Comparison of ENCODE assay signal across 23 cellular contexts in the genomic region with DNA sequence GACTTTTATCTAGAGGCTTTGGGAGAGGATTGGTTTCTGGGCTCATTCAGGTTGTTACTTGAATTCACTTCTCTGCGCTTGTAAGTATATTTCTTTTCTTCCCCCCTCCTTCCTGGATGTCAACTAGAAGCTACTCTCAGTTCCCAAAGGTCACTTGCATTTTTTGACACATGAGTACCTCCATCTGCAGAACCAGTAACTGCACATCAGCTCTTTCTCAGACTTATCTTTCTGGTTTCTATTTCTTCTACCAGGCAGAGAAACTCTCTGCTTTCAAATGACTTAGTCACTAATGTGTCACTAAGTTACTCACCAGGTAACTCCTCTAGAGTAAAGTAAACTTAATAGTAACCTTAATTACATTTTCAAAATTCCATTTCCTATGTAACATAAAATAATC.
A peak's percentile ranks its signal among the peaks of the same experiment; 100 is the strongest.
DNase-seq lines count a peak whose midpoint lies in the region; ATAC-seq and TF ChIP-seq lines count a peak whose summit lies in the region.
"Had no signal": no experiment of that assay in that cellular context is flagged by ENCODE, and none has a peak within 500 bp of the region (broad histone marks: within the 10 kb centered on the region; RNA-seq: fewer than 3 reads in every experiment).

No MANE protein-coding gene starts in this region.

- no peak overlapping the region for H3K9ac ChIP-seq in OCI-LY3 (ENCODE audit: low read length)

- no peak overlapping the region for H2AFZ ChIP-seq in OCI-LY3 (ENCODE audit: low read depth, low read length)
- H2AFZ ChIP-seq: hepatocyte had no signal

- H3K27ac ChIP-seq in OCI-LY3 (ENCODE audit: low read length), result no peak overlapping the region
- H3K27ac ChIP-seq: brain microvascular endothelial cell, hepatocyte, tibial artery had no signal

- no peaks in the 10 kb centered on the region for H3K36me3 ChIP-seq in OCI-LY3 (replicated peaks; ENCODE audit: low read depth, low read length)
- H3K36me3 ChIP-seq: brain microvascular endothelial cell, tibial artery had no signal

- no peak for TF ChIP-seq CTCF in OCI-LY3 (IDR thresholded peaks at IDR 0.05; ENCODE audit: low read depth, low read length)

- H3K4me3 ChIP-seq in OCI-LY3 (ENCODE audit: low read length), result no peak overlapping the region
- H3K4me3 ChIP-seq: hepatocyte, K562, tibial artery had no signal

- no peaks in the 10 kb centered on the region for H3K79me2 ChIP-seq in OCI-LY3 (ENCODE audit: low read length)
- H3K79me2 ChIP-seq: hepatocyte had no signal

- DNase-seq in renal cortical epithelial cell (ENCODE audit: low read depth) (peak; percentile 45), mesenteric fat pad (ENCODE audit: low spot score) (no peak), NCI-H1092 treated with DMSO at 0.1 percent for 48 hours (lab: John Stamatoyannopoulos, UW) (no peak), cerebellar cortex (ENCODE audit: low spot score) (no peak)
- DNase-seq: activated CD4-positive, alpha-beta T cell treated with anti-CD3 and anti-CD28 coated beads for 48 hours; activated CD8-positive, alpha-beta memory T cell treated with anti-CD3 and anti-CD28 coated beads, Interleukin-2, amount 50 U/mL, for 4 hours; brain microvascular endothelial cell; CD4-positive, alpha-beta memory T cell; islet precursor cell; MV-4-11; naive B cell; NCI-H1930; NCI-H510A; right cardiac atrium; stimulated activated naive CD4-positive, alpha-beta T cell; tibial artery had no signal

- H4K20me1 ChIP-seq in OCI-LY3 (ENCODE audit: insufficient read depth, low read length), result no peaks in the 10 kb centered on the region

- no peaks in the 10 kb centered on the region for H3K27me3 ChIP-seq in OCI-LY3 (ENCODE audit: low read depth, low read length)
- H3K27me3 ChIP-seq: brain microvascular endothelial cell, hepatocyte, tibial artery had no signal

- peak overlapping the region; percentile 20 for H3K4me2 ChIP-seq in OCI-LY3 (ENCODE audit: low read length)
- H3K4me2 ChIP-seq: hepatocyte had no signal

- no peaks in the 10 kb centered on the region for H3K9me3 ChIP-seq in OCI-LY3 (ENCODE audit: insufficient read depth, low read length)
- H3K9me3 ChIP-seq: tibial artery had no signal

- ATAC-seq in GM21619 (IDR thresholded peaks at IDR 0.05; ENCODE audit: unreplicated experiment), result peak; percentile 59
- ATAC-seq in HG03066 (IDR thresholded peaks at IDR 0.05; ENCODE audit: low read depth, unreplicated experiment), result peak; percentile 70
- no peak for ATAC-seq in HG02870 (IDR thresholded peaks at IDR 0.05; ENCODE audit: unreplicated experiment)
- ATAC-seq: K562, right cardiac atrium, Right ventricle myocardium inferior had no signal

- peaks cover 11% of the 10 kb centered on the region for H3K4me1 ChIP-seq in OCI-LY3 (ENCODE audit: low read length)
- H3K4me1 ChIP-seq: tibial artery had no signal
